Comparison of ENCODE assay signal across 8 cellular contexts in the genomic region with DNA sequence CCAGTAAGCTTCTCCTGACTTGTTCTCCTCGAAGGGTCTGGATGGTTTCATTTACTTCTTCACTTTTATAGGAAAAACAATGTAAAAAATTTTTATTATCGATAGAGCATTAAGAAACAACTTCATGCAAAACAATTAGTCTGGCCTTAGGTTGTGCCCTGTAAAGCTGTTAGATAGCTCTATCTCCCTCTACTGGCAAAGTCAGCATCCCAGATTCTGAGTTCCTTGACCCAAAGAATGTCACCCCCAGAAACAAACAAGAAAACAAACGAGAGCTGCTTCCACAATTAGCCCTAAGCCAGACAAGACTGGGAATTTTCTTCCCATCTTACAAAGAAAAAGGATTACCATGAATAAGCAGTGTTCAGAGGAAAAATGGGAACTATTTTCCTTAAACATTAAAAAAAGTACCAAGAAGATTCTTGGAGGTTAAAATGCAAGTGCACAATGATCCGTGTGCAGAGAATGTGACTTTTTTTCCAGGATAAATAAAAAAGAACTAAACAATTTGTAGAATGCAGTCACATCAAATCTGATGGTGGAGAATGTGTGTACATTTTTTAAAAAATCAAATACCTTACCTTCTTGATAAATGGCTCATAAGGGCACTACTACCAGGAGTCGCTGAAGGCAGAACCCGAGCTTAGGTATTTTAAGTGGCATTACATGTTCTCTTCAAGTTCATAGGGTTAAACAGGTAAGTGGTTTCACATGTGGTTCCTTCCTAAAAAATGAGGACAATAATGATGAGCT.
DNase-seq lines count a peak whose midpoint lies in the region; ATAC-seq and TF ChIP-seq lines count a peak whose summit lies in the region.

No MANE protein-coding gene starts in this region.

- H3K36me3 ChIP-seq in left ventricle myocardium inferior, result no peaks in the 10 kb centered on the region
- no peaks in the 10 kb centered on the region for H3K36me3 ChIP-seq in testis (ENCODE audit: low read depth, missing control alignments)

- H3K27ac Mint-ChIP-seq in activated CD4-positive, alpha-beta T cell treated with anti-CD3 and anti-CD28 coated beads, Interleukin-2, amount 10 ng/mL, durations not matched to agents 24 days and 14 days, result no peak overlapping the region

- CTCF ChIA-PET in HEK293T (lab: Yijun Ruan, JAX), result interaction anchor here (0.6 to 3.1 kb wide), 30 partner anchors 9 to 976 kb away, joined by 3 to 15 read pairs (median 4); no protein-coding TSS in a partner anchor

- peak overlapping the region; percentile 74 for H3K27ac ChIP-seq in left ventricle myocardium inferior (replicated peaks)
- peak overlapping the region in 1 of 2 donors; percentile 57 for H3K27ac ChIP-seq in testis

- no peak for TF ChIP-seq POLR2A in testis (IDR thresholded peaks at IDR 0.05)

- intact Hi-C loops in left ventricle myocardium inferior (cut with micrococcal nuclease), result no loop called here
- intact Hi-C loops in testis (cut with DNase I; ENCODE audit: low total_unique reads), result no loop called here
- intact Hi-C loops in activated CD4-positive, alpha-beta T cell treated with anti-CD3 and anti-CD28 coated beads, Interleukin-2, amount 10 ng/mL, durations not matched to agents 24 days and 14 days (cut with micrococcal nuclease), result no loop called here

- peak; percentile 75 for TF ChIP-seq CTCF in AG10803 (conservative IDR thresholded peaks at IDR 0.05; ENCODE audit: low read length)
- peak; percentile 66 for TF ChIP-seq CTCF in left ventricle myocardium inferior (IDR thresholded peaks at IDR 0.05; ENCODE audit: borderline replicate concordance)
- peak in 2 of 3 experiments; percentile 6 to 26 for TF ChIP-seq CTCF in testis (IDR thresholded peaks at IDR 0.05)

- H3K9me3 ChIP-seq in left ventricle myocardium inferior (replicated peaks), result no peaks in the 10 kb centered on the region
- no peaks in the 10 kb centered on the region for H3K9me3 ChIP-seq in testis

- no peaks in the 10 kb centered on the region for H3K36me3 Mint-ChIP-seq in activated CD4-positive, alpha-beta T cell treated with anti-CD3 and anti-CD28 coated beads, Interleukin-2, amount 10 ng/mL, durations not matched to agents 24 days and 14 days (ENCODE audit: low read depth)

- no peak overlapping the region for H3K4me3 Mint-ChIP-seq in activated CD4-positive, alpha-beta T cell treated with anti-CD3 and anti-CD28 coated beads, Interleukin-2, amount 10 ng/mL, durations not matched to agents 24 days and 14 days

- ATAC-seq in SK-N-SH treated with all-trans-retinoic acid at 6 μM for 48 hours (peak; percentile 92), HG02973 (IDR thresholded peaks at IDR 0.05; ENCODE audit: unreplicated experiment) (no peak)

- DNase-seq in AG10803 (ENCODE audit: low read depth), result peak; percentile 49
- peak; percentile 34 for DNase-seq in HEK293T (ENCODE audit: extremely low spot score)
- DNase-seq in left ventricle myocardium inferior, result no peak
- DNase-seq in testis, result peak; percentile 20
- no peak for DNase-seq in activated CD4-positive, alpha-beta T cell treated with anti-CD3 and anti-CD28 coated beads, Interleukin-2, amount 10 ng/mL, durations not matched to agents 24 days and 14 days
- DNase-seq in NCI-H345 treated with DMSO at 0.1 percent for 48 hours (lab: John Stamatoyannopoulos, UW; ENCODE audit: unreplicated experiment), result no peak

- H3K4me3 ChIP-seq in AG10803 (ENCODE audit: low read length), result no peak overlapping the region
- H3K4me3 ChIP-seq in left ventricle myocardium inferior, result peak overlapping the region; percentile 45
- H3K4me3 ChIP-seq in testis, result peak overlapping the region in 1 of 2 donors; percentile 8

- POLR2A ChIA-PET in HEK293T (lab: Yijun Ruan, JAX), result interaction anchor here (1.4 kb wide), 1 partner anchor 458 kb away, joined by 3 read pairs; no protein-coding TSS in a partner anchor

- H3K4me1 ChIP-seq in left ventricle myocardium inferior, result peaks cover 23% of the 10 kb centered on the region
- H3K4me1 ChIP-seq in testis, result peaks cover 10% of the 10 kb centered on the region

- no peaks in the 10 kb centered on the region for H3K4me1 Mint-ChIP-seq in activated CD4-positive, alpha-beta T cell treated with anti-CD3 and anti-CD28 coated beads, Interleukin-2, amount 10 ng/mL, durations not matched to agents 24 days and 14 days

- no peaks in the 10 kb centered on the region for H3K27me3 Mint-ChIP-seq in activated CD4-positive, alpha-beta T cell treated with anti-CD3 and anti-CD28 coated beads, Interleukin-2, amount 10 ng/mL, durations not matched to agents 24 days and 14 days

- WGBS in testis, 2 donors, result 27 to 30% methylated on average over 6 of the region's 6 CpGs

- H3K27me3 ChIP-seq in left ventricle myocardium inferior (ENCODE audit: low read depth) (no peaks in the 10 kb centered on the region), testis (no peaks in the 10 kb centered on the region)

- H3K9me3 Mint-ChIP-seq in activated CD4-positive, alpha-beta T cell treated with anti-CD3 and anti-CD28 coated beads, Interleukin-2, amount 10 ng/mL, durations not matched to agents 24 days and 14 days, result no peaks in the 10 kb centered on the region

TF ChIP-seq in HEK293T, 16 proteins besides CTCF, POLR2A, EP300 and RAD21:
- TF ChIP-seq NFRKB (IDR thresholded peaks at IDR 0.05), result no peak
- no peak for TF ChIP-seq ELF4 (IDR thresholded peaks at IDR 0.05)
- no peak for TF ChIP-seq SP1 (IDR thresholded peaks at IDR 0.05)
- TF ChIP-seq ARNT (IDR thresholded peaks at IDR 0.05), result no peak
- no peak for TF ChIP-seq HDGF (IDR thresholded peaks at IDR 0.05; ENCODE audit: borderline replicate concordance)
- no peak for TF ChIP-seq L3MBTL2 (conservative IDR thresholded peaks at IDR 0.05)
- no peak for TF ChIP-seq FOXM1 (IDR thresholded peaks at IDR 0.05; ENCODE audit: borderline replicate concordance)
- TF ChIP-seq CTBP1 (IDR thresholded peaks at IDR 0.05; ENCODE audit: borderline replicate concordance), result no peak
- TF ChIP-seq, protein P1, sequence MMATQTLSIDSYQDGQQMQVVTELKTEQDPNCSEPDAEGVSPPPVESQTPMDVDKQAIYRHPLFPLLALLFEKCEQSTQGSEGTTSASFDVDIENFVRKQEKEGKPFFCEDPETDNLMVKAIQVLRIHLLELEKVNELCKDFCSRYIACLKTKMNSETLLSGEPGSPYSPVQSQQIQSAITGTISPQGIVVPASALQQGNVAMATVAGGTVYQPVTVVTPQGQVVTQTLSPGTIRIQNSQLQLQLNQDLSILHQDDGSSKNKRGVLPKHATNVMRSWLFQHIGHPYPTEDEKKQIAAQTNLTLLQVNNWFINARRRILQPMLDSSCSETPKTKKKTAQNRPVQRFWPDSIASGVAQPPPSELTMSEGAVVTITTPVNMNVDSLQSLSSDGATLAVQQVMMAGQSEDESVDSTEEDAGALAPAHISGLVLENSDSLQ (IDR thresholded peaks at IDR 0.05), result no peak
- TF ChIP-seq TARDBP (IDR thresholded peaks at IDR 0.05), result no peak
- TF ChIP-seq LEF1 (IDR thresholded peaks at IDR 0.05; ENCODE audit: borderline replicate concordance), result no peak
- no peak for TF ChIP-seq ZNF384 (IDR thresholded peaks at IDR 0.05)
- TF ChIP-seq BHLHE40 (IDR thresholded peaks at IDR 0.05; ENCODE audit: borderline replicate concordance), result no peak
- no peak for TF ChIP-seq FOXA1 (IDR thresholded peaks at IDR 0.05)
- TF ChIP-seq SUZ12 (IDR thresholded peaks at IDR 0.05), result no peak
- TF ChIP-seq FOXK2 (IDR thresholded peaks at IDR 0.05), result no peak
TF ChIP-seq in HEK293T: peak in this region for 0.

TF ChIP-seq in SK-N-SH treated with all-trans-retinoic acid at 6 μM for 48 hours, 23 proteins besides CTCF, POLR2A, EP300 and RAD21:
- TF ChIP-seq PPARA (CRISPR knock-in tag; IDR thresholded peaks at IDR 0.05; ENCODE audit: borderline replicate concordance) (no peak), TOX (CRISPR knock-in tag; IDR thresholded peaks at IDR 0.05; ENCODE audit: borderline replicate concordance) (no peak), CSDC2 (CRISPR knock-in tag; IDR thresholded peaks at IDR 0.05) (no peak), BACH2 (CRISPR knock-in tag; IDR thresholded peaks at IDR 0.05; ENCODE audit: borderline replicate concordance) (0 out of 2 replicates have a peak, but pooled peaks have one; percentile 20)

Comparison
In these comparisons a context has a peak if more than half of its experiments do, and no peak if none do; other contexts are left out.
1. DNase-seq: peak in AG10803 (single experiment), HEK293T (single experiment) and testis (single experiment); none in left ventricle myocardium inferior (single experiment), activated CD4-positive, alpha-beta T cell treated with anti-CD3 and anti-CD28 coated beads, Interleukin-2, amount 10 ng/mL, durations not matched to agents 24 days and 14 days (single experiment) and NCI-H345 treated with DMSO at 0.1 percent for 48 hours (single experiment).
2. CTCF ChIP-seq: peak in every context shown above with its lines; median percentile 75 in AG10803; 66 in left ventricle myocardium inferior; 16 in testis.